1 cellular context compared by ENCODE assay signal in the genomic region with DNA sequence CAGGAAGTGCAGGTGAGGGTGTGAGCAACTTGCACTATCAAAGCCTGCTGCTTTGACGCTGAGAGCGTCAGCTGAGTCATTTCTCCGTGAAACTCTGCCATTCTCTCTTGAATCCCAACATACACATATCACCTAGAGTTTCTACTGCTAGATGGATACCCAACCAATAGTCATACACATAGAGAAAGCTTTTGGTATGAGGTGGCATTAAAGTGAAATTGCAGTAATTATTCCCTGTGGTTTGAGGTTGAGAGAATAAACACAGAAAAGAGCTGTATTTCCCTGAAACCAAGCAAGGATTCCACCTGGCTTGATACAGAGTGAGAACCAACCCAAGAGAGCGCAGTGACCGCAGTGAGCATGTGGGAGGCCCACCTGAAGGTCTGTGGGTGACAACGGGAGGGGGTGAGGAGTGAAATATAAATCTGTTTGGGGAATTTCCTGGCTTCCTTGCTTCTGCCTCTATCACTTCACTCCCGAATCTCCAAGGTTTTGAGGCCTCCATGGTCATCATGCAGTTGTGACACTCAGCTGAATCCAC.
TF ChIP-seq lines count a peak whose summit lies in the region.

No MANE protein-coding gene starts in this region.

TF ChIP-seq in HepG2, 621 proteins besides CTCF, POLR2A, EP300 and RAD21 (continued from another document):
- TF ChIP-seq, protein P1, sequence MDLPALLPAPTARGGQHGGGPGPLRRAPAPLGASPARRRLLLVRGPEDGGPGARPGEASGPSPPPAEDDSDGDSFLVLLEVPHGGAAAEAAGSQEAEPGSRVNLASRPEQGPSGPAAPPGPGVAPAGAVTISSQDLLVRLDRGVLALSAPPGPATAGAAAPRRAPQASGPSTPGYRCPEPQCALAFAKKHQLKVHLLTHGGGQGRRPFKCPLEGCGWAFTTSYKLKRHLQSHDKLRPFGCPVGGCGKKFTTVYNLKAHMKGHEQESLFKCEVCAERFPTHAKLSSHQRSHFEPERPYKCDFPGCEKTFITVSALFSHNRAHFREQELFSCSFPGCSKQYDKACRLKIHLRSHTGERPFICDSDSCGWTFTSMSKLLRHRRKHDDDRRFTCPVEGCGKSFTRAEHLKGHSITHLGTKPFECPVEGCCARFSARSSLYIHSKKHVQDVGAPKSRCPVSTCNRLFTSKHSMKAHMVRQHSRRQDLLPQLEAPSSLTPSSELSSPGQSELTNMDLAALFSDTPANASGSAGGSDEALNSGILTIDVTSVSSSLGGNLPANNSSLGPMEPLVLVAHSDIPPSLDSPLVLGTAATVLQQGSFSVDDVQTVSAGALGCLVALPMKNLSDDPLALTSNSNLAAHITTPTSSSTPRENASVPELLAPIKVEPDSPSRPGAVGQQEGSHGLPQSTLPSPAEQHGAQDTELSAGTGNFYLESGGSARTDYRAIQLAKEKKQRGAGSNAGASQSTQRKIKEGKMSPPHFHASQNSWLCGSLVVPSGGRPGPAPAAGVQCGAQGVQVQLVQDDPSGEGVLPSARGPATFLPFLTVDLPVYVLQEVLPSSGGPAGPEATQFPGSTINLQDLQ (CRISPR knock-in tag; IDR thresholded peaks at IDR 0.05): no peak
- no peak for TF ChIP-seq ZNF616 (CRISPR knock-in tag; IDR thresholded peaks at IDR 0.05; ENCODE audit: low read depth)
- TF ChIP-seq, protein P2, sequence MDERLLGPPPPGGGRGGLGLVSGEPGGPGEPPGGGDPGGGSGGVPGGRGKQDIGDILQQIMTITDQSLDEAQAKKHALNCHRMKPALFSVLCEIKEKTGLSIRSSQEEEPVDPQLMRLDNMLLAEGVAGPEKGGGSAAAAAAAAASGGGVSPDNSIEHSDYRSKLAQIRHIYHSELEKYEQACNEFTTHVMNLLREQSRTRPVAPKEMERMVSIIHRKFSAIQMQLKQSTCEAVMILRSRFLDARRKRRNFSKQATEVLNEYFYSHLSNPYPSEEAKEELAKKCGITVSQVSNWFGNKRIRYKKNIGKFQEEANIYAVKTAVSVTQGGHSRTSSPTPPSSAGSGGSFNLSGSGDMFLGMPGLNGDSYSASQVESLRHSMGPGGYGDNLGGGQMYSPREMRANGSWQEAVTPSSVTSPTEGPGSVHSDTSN (CRISPR knock-in tag; IDR thresholded peaks at IDR 0.05): no peak
